ENCODE assay signal across 8 cellular contexts in the genomic region with DNA sequence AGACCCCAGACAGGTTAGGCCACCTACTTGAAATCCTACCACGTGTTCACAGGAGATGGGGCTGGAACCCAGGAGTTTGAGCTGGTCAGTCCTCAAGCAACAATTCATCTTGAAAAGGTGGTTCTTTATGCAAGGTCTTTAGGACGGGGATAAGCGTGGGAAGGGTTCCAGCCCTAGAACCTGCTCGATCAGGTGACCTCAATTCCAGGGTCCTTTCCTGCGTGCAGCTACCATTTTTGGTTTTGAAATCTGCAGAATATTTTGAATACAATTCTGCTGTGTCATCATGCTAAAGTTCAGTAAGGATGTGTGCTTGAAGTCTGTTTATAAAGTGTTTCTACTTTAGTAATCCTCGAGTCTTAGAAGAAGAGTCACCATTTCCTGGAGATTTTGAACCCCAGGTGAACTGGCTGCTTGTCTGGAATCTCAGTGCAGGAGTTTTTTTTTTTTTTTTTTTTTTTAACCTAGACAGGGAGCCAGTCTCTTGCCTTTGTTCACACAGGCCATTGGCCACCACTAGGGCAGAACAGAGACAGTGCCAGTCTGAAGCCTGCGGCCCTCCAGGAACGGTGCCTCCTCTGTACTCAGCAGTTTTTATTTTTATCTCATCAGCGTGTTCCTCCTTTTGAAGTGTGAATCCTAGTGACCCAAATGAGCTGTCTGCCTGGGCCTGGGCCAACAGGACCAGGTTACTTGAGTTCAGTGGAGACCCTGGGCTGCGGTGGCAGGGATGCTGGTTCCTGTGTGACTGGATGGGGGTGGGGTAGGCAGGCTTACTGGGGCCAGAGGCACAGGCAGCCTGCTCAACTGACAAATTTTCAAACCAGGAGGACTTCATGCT. TPM values are rescaled to one million over a fixed set of nuclear protein-coding genes. Genes with fewer than 3 reads are reported as not detected.
A peak's percentile ranks its signal among the peaks of the same experiment; 100 is the strongest.
DNase-seq lines count a peak whose midpoint lies in the region; ATAC-seq, FAIRE-seq and TF ChIP-seq lines count a peak whose summit lies in the region.

No MANE protein-coding gene starts in this region.

- DNase-seq in C1 segment of cervical spinal cord (lab: John Stamatoyannopoulos, UW) (peak in 11 of 14 donors; percentile 22 to 73 (median 56)), NCI-H226 (peak; percentile 90), choroid plexus epithelial cell (ENCODE audit: low read depth) (peak; percentile 93), mesendoderm (no peak), urothelium cell line (ENCODE audit: low spot score) (peak; percentile 79), foreskin melanocyte (no peak)
- DNase-seq in activated naive CD8-positive, alpha-beta T cell treated with anti-CD3 and anti-CD28 coated beads for 36 hours: no peak

- no peak overlapping the region for H3K4me3 Mint-ChIP-seq in activated naive CD8-positive, alpha-beta T cell treated with anti-CD3 and anti-CD28 coated beads for 36 hours

- H3K27ac ChIP-seq in mesendoderm (ENCODE audit: low read depth, low read length): no peak overlapping the region

- H3K4me1 Mint-ChIP-seq in activated naive CD8-positive, alpha-beta T cell treated with anti-CD3 and anti-CD28 coated beads for 36 hours: peaks cover 16% of the 10 kb centered on the region

- FAIRE-seq in urothelium cell line (lab: Jason Lieb, UNC): no peak

- H3K18ac ChIP-seq in mesendoderm (ENCODE audit: low read length): peak overlapping the region; percentile 0

- peaks cover 6% of the 10 kb centered on the region for H3K4me1 ChIP-seq in mesendoderm (ENCODE audit: control insufficient read depth, low read depth, low read length)

- H3K79me1 ChIP-seq in mesendoderm (ENCODE audit: low read length): no peaks in the 10 kb centered on the region

- H3K4me3 ChIP-seq in choroid plexus epithelial cell (ENCODE audit: low read depth, low read length): no peak overlapping the region
- H3K4me3 ChIP-seq in mesendoderm (ENCODE audit: low read length): no peak overlapping the region

- no peaks in the 10 kb centered on the region for H3K36me3 Mint-ChIP-seq in activated naive CD8-positive, alpha-beta T cell treated with anti-CD3 and anti-CD28 coated beads for 36 hours

- TF ChIP-seq CTCF in choroid plexus epithelial cell (conservative IDR thresholded peaks at IDR 0.05; ENCODE audit: low read depth, low read length): peak; percentile 36

- H3K4me2 ChIP-seq in mesendoderm (ENCODE audit: low read length): no peak overlapping the region

- no peak overlapping the region for H2BK5ac ChIP-seq in mesendoderm (ENCODE audit: low read length)

- H3K4ac ChIP-seq in mesendoderm (ENCODE audit: low read depth, low read length): no peak overlapping the region

- H3K56ac ChIP-seq in mesendoderm (ENCODE audit: low read length): peak overlapping the region; percentile 27

- no peak for ATAC-seq in HG03175 (IDR thresholded peaks at IDR 0.05; ENCODE audit: unreplicated experiment)

- H3K23ac ChIP-seq in mesendoderm (ENCODE audit: low read length): no peak overlapping the region

- no peak overlapping the region for H3K27ac Mint-ChIP-seq in activated naive CD8-positive, alpha-beta T cell treated with anti-CD3 and anti-CD28 coated beads for 36 hours

- H2BK15ac ChIP-seq in mesendoderm (replicated peaks; ENCODE audit: low read depth): no peak overlapping the region

- no peaks in the 10 kb centered on the region for H3K79me2 ChIP-seq in mesendoderm (ENCODE audit: control insufficient read depth, insufficient read depth, low read length)

- H3K27me3 ChIP-seq in mesendoderm (ENCODE audit: insufficient read depth, low read length, poor library complexity): no peaks in the 10 kb centered on the region

- WGBS in mesendoderm (ENCODE audit: extremely low coverage, insufficient coverage, low lambda C conversion rate): no CpG with 5 or more reads among the region's 10 CpGs

- no peak overlapping the region for H2BK120ac ChIP-seq in mesendoderm (ENCODE audit: low read depth, low read length)

- no peak overlapping the region for H4K5ac ChIP-seq in mesendoderm (ENCODE audit: low read length)

- H3K27me3 Mint-ChIP-seq in activated naive CD8-positive, alpha-beta T cell treated with anti-CD3 and anti-CD28 coated beads for 36 hours: no peaks in the 10 kb centered on the region

- no peak overlapping the region for H2AK5ac ChIP-seq in mesendoderm (ENCODE audit: low read length)

- H3K9me3 Mint-ChIP-seq in activated naive CD8-positive, alpha-beta T cell treated with anti-CD3 and anti-CD28 coated beads for 36 hours: no peaks in the 10 kb centered on the region

- no peak overlapping the region for H3K9ac ChIP-seq in mesendoderm (ENCODE audit: low read length)

- H4K8ac ChIP-seq in mesendoderm (ENCODE audit: low read depth, low read length): no peak overlapping the region

- H3K36me3 ChIP-seq in mesendoderm (ENCODE audit: control insufficient read depth, insufficient read depth, low read length): no peaks in the 10 kb centered on the region

RNA-seq across cellular contexts. Expression of a gene that starts 54.6 kb away (rescaled TPM):
- 3.6 TPM for polyA plus RNA-seq in mesendoderm (2013, experiment 1 of 2)
- 4.5 TPM for polyA plus RNA-seq in mesendoderm (2013, experiment 2 of 2)
- under 1 TPM; 0.62 to 0.82 TPM for total RNA-seq in activated naive CD8-positive, alpha-beta T cell treated with anti-CD3 and anti-CD28 coated beads for 36 hours

Comparison
In these comparisons a context has a peak if more than half of its experiments do, and no peak if none do; other contexts are left out.
1. DNase-seq: peak in C1 segment of cervical spinal cord (11 of 14), NCI-H226 (single experiment), choroid plexus epithelial cell (single experiment) and urothelium cell line (single experiment); none in mesendoderm (single experiment), activated naive CD8-positive, alpha-beta T cell treated with anti-CD3 and anti-CD28 coated beads for 36 hours (single experiment) and foreskin melanocyte (single experiment).